ENCODE assay signal across 34 cellular contexts in the genomic region with DNA sequence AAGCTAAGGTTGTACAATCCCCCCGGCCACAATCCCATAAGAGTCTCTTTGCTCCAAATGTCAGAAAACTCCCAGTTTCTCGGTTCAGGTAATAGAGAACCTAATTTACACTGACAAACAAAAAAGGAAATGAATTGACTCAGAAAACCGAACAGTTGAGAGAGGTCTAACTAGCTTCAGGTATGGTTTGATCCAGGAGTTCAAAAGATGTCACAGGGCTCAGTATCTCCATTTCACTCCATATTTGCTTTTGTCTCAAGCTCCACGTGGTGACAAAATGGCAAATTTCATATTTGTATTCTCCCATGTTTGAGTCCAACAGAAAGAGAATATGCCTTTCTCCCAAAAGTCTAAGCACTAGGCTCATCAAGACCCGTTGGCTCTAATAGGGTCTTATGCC.
"Had no signal": no experiment of that assay in that cellular context is flagged by ENCODE, and none has a peak within 500 bp of the region (broad histone marks: within the 10 kb centered on the region; RNA-seq: fewer than 3 reads in every experiment).

No MANE protein-coding gene starts in this region.

- H3K4me3 ChIP-seq: adrenal gland, ascending aorta, body of pancreas, breast epithelium, cardiac muscle cell had no signal

- H3K27me3 ChIP-seq: adrenal gland, ascending aorta, body of pancreas, brain microvascular endothelial cell, breast epithelium, cardiac muscle cell had no signal

- H3K9me3 ChIP-seq: adrenal gland, ascending aorta, body of pancreas, breast epithelium had no signal

- H3K4me1 ChIP-seq: adrenal gland, ascending aorta, body of pancreas, breast epithelium had no signal

- H3K27ac ChIP-seq: adrenal gland, ascending aorta, body of pancreas, brain microvascular endothelial cell, breast epithelium, cardiac muscle cell had no signal

- H3K36me3 ChIP-seq: adrenal gland, ascending aorta, brain microvascular endothelial cell, breast epithelium, cardiac muscle cell had no signal

- FAIRE-seq: astrocyte, bronchial epithelial cell had no signal

- ATAC-seq: activated naive CD4-positive, alpha-beta T cell treated with anti-CD3 and anti-CD28 coated beads, Interleukin-2, amount 50 U/mL, for 72 hours; activated naive CD8-positive, alpha-beta T cell treated with anti-CD3 and anti-CD28 coated beads, Interleukin-2, amount 50 U/mL, for 24 hours; activated T-cell treated with anti-CD3 and anti-CD28 coated beads, Interleukin-2, amount 50 U/mL, for 4 hours; activated T-cell treated with anti-CD3 and anti-CD28 coated beads, Interleukin-2, amount 50 U/mL, for 72 hours; activated T-helper 17 cell treated with anti-CD3 and anti-CD28 coated beads, Interleukin-2, amount 50 U/mL, for 72 hours; body of pancreas had no signal

- DNase-seq: activated effector memory CD4-positive, alpha-beta T cell treated with anti-CD3 and anti-CD28 coated beads, Interleukin-2, amount 50 U/mL, for 16 hours; activated effector memory CD4-positive, alpha-beta T cell treated with Interleukin-2 at 50 U/mL for 16 hours; activated gamma-delta T cell; activated gamma-delta T cell treated with Interleukin-2 at 50 U/mL for 16 hours; activated naive CD4-positive, alpha-beta T cell; activated naive CD4-positive, alpha-beta T cell treated with anti-CD3 and anti-CD28 coated beads for 36 hours; activated naive CD4-positive, alpha-beta T cell treated with anti-CD3 and anti-CD28 coated beads, Interleukin-2, amount 10 ng/mL, durations not matched to agents 7 days and 5 days; activated naive CD4-positive, alpha-beta T cell treated with anti-CD3 and anti-CD28 coated beads, Interleukin-2, amount 50 U/mL, for 16 hours; activated naive CD4-positive, alpha-beta T cell treated with Interleukin-2 at 50 U/mL for 16 hours; activated naive CD8-positive, alpha-beta T cell treated with anti-CD3 and anti-CD28 coated beads for 36 hours; activated naive CD8-positive, alpha-beta T cell treated with anti-CD3 and anti-CD28 coated beads, Interleukin-2, amount 10 ng/mL, durations not matched to agents 7 days and 5 days; activated naive CD8-positive, alpha-beta T cell treated with anti-CD3 and anti-CD28 coated beads, Interleukin-2, amount 50 U/mL, for 24 hours; activated T-cell treated with anti-CD3 and anti-CD28 coated beads, Interleukin-2, amount 50 U/mL, for 1 hour; activated T-cell treated with anti-CD3 and anti-CD28 coated beads, Interleukin-2, amount 50 U/mL, for 24 hours; activated T-cell treated with anti-CD3 and anti-CD28 coated beads, Interleukin-2, amount 50 U/mL, for 4 hours; activated T-cell treated with anti-CD3 and anti-CD28 coated beads, Interleukin-2, amount 50 U/mL, for 48 hours; activated T-cell treated with anti-CD3 and anti-CD28 coated beads, Interleukin-2, amount 50 U/mL, for 72 hours; adrenal gland; amniotic stem cell; amygdala; anterior cingulate cortex; aorta; body of pancreas; brain microvascular endothelial cell; caudate nucleus; central memory CD4-positive, alpha-beta T cell; cerebellar nuclear complex had no signal
